In genomic region chr3:36756272-36756671, GRCh38 we compare ENCODE assay signal across 3 cellular contexts.
TF ChIP-seq lines count a peak whose summit lies in the region.

No MANE protein-coding gene starts in this region.

TF ChIP-seq in A549, 52 proteins besides CTCF, POLR2A, EP300 and RAD21 (continued from another document):
- TF ChIP-seq REST (IDR thresholded peaks at IDR 0.05): peak; percentile 58; the same call in 1 of the 2 replicates

TF ChIP-seq in HCT116, 20 proteins besides CTCF, POLR2A, EP300 and RAD21:
- TF ChIP-seq REST (IDR thresholded peaks at IDR 0.05; ENCODE audit: low read depth): peak; percentile 25
- TF ChIP-seq SP1 (IDR thresholded peaks at IDR 0.05; ENCODE audit: low read depth): no peak

TF ChIP-seq in WTC11, 78 proteins besides CTCF, POLR2A, EP300 and RAD21 (continued from another document):
- no peak for TF ChIP-seq USF2 (CRISPR knock-in tag; IDR thresholded peaks at IDR 0.05)
- TF ChIP-seq ZBTB43 (CRISPR knock-in tag; IDR thresholded peaks at IDR 0.05): no peak
- TF ChIP-seq ZNF671 (CRISPR knock-in tag; IDR thresholded peaks at IDR 0.05): no peak
- TF ChIP-seq RORB (CRISPR knock-in tag; IDR thresholded peaks at IDR 0.05): no peak
- no peak for TF ChIP-seq ATF6 (CRISPR knock-in tag; IDR thresholded peaks at IDR 0.05)
- no peak for TF ChIP-seq ELF4 (CRISPR knock-in tag; IDR thresholded peaks at IDR 0.05; ENCODE audit: low read depth)
